Comparison of ENCODE assay signal across 2 cellular contexts in genomic region chr12:119835068-119835467, GRCh38.
TF ChIP-seq lines count a peak whose summit lies in the region.

No MANE protein-coding gene starts in this region.

TF ChIP-seq in HepG2, 621 proteins besides CTCF, POLR2A, EP300 and RAD21 (continued from another document):
- TF ChIP-seq HCFC1 (IDR thresholded peaks at IDR 0.05; ENCODE audit: low read depth, low read length) (no peak), MIER2 (CRISPR knock-in tag; IDR thresholded peaks at IDR 0.05) (no peak), SNAPC2 (CRISPR knock-in tag; IDR thresholded peaks at IDR 0.05) (no peak), AHDC1 (CRISPR knock-in tag; IDR thresholded peaks at IDR 0.05; ENCODE audit: borderline replicate concordance) (no peak), ZMAT5 (CRISPR knock-in tag; IDR thresholded peaks at IDR 0.05; ENCODE audit: borderline replicate concordance, low read depth) (no peak)
- TF ChIP-seq, protein P1, sequence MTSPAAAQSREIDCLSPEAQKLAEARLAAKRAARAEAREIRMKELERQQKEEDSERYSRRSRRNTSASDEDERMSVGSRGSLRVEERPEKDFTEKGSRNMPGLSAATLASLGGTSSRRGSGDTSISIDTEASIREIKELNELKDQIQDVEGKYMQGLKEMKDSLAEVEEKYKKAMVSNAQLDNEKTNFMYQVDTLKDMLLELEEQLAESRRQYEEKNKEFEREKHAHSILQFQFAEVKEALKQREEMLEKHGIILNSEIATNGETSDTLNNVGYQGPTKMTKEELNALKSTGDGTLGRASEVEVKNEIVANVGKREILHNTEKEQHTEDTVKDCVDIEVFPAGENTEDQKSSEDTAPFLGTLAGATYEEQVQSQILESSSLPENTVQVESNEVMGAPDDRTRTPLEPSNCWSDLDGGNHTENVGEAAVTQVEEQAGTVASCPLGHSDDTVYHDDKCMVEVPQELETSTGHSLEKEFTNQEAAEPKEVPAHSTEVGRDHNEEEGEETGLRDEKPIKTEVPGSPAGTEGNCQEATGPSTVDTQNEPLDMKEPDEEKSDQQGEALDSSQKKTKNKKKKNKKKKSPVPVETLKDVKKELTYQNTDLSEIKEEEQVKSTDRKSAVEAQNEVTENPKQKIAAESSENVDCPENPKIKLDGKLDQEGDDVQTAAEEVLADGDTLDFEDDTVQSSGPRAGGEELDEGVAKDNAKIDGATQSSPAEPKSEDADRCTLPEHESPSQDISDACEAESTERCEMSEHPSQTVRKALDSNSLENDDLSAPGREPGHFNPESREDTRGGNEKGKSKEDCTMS (CRISPR knock-in tag; conservative IDR thresholded peaks at IDR 0.05): no peak

TF ChIP-seq in SK-N-SH treated with all-trans-retinoic acid at 6 μM for 48 hours, 23 proteins besides CTCF, POLR2A, EP300 and RAD21 (continued from another document):
- TF ChIP-seq TOX (CRISPR knock-in tag; IDR thresholded peaks at IDR 0.05; ENCODE audit: borderline replicate concordance) (no peak), ZNF565 (CRISPR knock-in tag; conservative IDR thresholded peaks at IDR 0.05; ENCODE audit: low read depth) (no peak), ESRRG (CRISPR knock-in tag; IDR thresholded peaks at IDR 0.05) (no peak), ISL1 (CRISPR knock-in tag; IDR thresholded peaks at IDR 0.05) (no peak), BACH2 (CRISPR knock-in tag; IDR thresholded peaks at IDR 0.05; ENCODE audit: borderline replicate concordance) (no peak), ZC3H10 (CRISPR knock-in tag; IDR thresholded peaks at IDR 0.05) (no peak), RARB (CRISPR knock-in tag; IDR thresholded peaks at IDR 0.05) (no peak), ZFP3 (CRISPR knock-in tag; IDR thresholded peaks at IDR 0.05) (no peak), ZNF70 (CRISPR knock-in tag; IDR thresholded peaks at IDR 0.05) (no peak), CSDC2 (CRISPR knock-in tag; IDR thresholded peaks at IDR 0.05) (no peak), TCF4 (CRISPR knock-in tag; IDR thresholded peaks at IDR 0.05; ENCODE audit: borderline replicate concordance) (no peak), ZNF8 (CRISPR knock-in tag; IDR thresholded peaks at IDR 0.05) (no peak)
- TF ChIP-seq, protein P2, sequence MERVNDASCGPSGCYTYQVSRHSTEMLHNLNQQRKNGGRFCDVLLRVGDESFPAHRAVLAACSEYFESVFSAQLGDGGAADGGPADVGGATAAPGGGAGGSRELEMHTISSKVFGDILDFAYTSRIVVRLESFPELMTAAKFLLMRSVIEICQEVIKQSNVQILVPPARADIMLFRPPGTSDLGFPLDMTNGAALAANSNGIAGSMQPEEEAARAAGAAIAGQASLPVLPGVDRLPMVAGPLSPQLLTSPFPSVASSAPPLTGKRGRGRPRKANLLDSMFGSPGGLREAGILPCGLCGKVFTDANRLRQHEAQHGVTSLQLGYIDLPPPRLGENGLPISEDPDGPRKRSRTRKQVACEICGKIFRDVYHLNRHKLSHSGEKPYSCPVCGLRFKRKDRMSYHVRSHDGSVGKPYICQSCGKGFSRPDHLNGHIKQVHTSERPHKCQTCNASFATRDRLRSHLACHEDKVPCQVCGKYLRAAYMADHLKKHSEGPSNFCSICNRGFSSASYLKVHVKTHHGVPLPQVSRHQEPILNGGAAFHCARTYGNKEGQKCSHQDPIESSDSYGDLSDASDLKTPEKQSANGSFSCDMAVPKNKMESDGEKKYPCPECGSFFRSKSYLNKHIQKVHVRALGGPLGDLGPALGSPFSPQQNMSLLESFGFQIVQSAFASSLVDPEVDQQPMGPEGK (CRISPR knock-in tag; IDR thresholded peaks at IDR 0.05; ENCODE audit: borderline replicate concordance): no peak
- TF ChIP-seq, protein P3, sequence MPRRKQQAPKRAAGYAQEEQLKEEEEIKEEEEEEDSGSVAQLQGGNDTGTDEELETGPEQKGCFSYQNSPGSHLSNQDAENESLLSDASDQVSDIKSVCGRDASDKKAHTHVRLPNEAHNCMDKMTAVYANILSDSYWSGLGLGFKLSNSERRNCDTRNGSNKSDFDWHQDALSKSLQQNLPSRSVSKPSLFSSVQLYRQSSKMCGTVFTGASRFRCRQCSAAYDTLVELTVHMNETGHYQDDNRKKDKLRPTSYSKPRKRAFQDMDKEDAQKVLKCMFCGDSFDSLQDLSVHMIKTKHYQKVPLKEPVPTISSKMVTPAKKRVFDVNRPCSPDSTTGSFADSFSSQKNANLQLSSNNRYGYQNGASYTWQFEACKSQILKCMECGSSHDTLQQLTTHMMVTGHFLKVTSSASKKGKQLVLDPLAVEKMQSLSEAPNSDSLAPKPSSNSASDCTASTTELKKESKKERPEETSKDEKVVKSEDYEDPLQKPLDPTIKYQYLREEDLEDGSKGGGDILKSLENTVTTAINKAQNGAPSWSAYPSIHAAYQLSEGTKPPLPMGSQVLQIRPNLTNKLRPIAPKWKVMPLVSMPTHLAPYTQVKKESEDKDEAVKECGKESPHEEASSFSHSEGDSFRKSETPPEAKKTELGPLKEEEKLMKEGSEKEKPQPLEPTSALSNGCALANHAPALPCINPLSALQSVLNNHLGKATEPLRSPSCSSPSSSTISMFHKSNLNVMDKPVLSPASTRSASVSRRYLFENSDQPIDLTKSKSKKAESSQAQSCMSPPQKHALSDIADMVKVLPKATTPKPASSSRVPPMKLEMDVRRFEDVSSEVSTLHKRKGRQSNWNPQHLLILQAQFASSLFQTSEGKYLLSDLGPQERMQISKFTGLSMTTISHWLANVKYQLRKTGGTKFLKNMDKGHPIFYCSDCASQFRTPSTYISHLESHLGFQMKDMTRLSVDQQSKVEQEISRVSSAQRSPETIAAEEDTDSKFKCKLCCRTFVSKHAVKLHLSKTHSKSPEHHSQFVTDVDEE (CRISPR knock-in tag; IDR thresholded peaks at IDR 0.05): no peak
- TF ChIP-seq, protein P4, sequence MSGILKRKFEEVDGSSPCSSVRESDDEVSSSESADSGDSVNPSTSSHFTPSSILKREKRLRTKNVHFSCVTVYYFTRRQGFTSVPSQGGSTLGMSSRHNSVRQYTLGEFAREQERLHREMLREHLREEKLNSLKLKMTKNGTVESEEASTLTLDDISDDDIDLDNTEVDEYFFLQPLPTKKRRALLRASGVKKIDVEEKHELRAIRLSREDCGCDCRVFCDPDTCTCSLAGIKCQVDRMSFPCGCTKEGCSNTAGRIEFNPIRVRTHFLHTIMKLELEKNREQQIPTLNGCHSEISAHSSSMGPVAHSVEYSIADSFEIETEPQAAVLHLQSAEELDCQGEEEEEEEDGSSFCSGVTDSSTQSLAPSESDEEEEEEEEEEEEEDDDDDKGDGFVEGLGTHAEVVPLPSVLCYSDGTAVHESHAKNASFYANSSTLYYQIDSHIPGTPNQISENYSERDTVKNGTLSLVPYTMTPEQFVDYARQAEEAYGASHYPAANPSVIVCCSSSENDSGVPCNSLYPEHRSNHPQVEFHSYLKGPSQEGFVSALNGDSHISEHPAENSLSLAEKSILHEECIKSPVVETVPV (CRISPR knock-in tag; IDR thresholded peaks at IDR 0.05): no peak
- TF ChIP-seq, protein P5, sequence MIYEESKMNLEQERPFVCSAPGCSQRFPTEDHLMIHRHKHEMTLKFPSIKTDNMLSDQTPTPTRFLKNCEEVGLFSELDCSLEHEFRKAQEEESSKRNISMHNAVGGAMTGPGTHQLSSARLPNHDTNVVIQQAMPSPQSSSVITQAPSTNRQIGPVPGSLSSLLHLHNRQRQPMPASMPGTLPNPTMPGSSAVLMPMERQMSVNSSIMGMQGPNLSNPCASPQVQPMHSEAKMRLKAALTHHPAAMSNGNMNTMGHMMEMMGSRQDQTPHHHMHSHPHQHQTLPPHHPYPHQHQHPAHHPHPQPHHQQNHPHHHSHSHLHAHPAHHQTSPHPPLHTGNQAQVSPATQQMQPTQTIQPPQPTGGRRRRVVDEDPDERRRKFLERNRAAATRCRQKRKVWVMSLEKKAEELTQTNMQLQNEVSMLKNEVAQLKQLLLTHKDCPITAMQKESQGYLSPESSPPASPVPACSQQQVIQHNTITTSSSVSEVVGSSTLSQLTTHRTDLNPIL (CRISPR knock-in tag; IDR thresholded peaks at IDR 0.05; ENCODE audit: low read depth): no peak
